Comparison of ENCODE assay signal across 8 cellular contexts in the genomic region with DNA sequence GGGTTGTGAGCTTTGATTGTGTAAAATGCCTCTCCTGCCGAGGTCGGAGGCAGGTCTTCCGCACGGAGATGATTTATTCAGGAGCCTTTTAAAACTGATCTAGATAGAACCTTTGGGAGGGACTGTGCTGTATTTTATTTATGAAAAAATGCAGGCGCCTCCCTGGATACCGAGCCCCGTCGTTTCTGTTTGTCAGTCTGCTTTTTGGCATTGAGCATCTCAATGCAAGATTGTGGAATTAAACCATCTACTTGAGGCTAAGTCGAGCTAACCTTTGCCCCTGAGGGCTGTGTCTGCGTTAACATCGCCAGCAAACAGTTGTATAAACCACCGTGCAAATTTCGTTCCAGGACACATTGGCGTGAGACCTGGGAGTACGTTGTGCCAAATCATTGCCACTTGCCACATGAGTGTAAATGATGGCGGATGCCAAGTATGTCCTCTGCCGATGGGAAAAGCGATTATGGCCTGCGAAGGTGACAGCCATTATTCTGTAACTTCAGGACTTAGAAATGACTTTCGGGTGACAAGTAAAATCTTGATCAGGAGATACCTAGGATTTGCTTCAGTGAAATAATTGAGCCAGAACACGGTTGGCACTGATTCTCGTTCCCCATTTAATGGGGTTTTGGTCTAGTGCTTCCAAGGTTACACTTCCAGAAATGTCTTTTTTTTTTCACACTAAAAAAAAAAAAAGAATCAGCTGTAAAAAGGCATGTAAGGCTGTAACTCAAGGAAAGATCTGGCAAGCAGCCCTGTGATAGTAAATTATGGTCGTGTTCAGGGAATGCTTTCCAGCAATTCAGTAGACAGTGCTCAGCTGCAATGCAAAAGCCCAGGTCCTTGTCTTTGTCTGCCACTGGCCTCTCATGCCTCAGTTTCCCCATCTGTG. TPM values are rescaled to one million over a fixed set of nuclear protein-coding genes. Genes with fewer than 3 reads are reported as not detected.
DNase-seq lines count a peak whose midpoint lies in the region; ATAC-seq, FAIRE-seq and TF ChIP-seq lines count a peak whose summit lies in the region.

No MANE protein-coding gene starts in this region.

- H3K9me3 ChIP-seq in HAP-1, result no peaks in the 10 kb centered on the region

- H3K36me3 ChIP-seq in HAP-1 (replicated peaks), result peaks cover 37% of the 10 kb centered on the region

- FAIRE-seq in frontal cortex (lab: Jason Lieb, UNC), result no peak

- POLR2A ChIA-PET in activated CD8-positive, alpha-beta T cell treated with anti-CD3 and anti-CD28 coated beads, Interleukin-2, amount 10 ng/mL, durations not matched to agents 7 days and 5 days (lab: Charles Lee), result no interaction called here

- no peaks in the 10 kb centered on the region for H3K9me3 Mint-ChIP-seq in activated CD8-positive, alpha-beta T cell treated with anti-CD3 and anti-CD28 coated beads, Interleukin-2, amount 10 ng/mL, durations not matched to agents 7 days and 5 days (ENCODE audit: insufficient read depth)
- no peaks in the 10 kb centered on the region for H3K9me3 Mint-ChIP-seq in stimulated activated naive B cell treated with anti-CD40 and anti-IgM and Interleukin-4, amounts not matched to agents 10 μg/mL and 1 μg/mL and 100 μg/mL, for 72 hours

- in situ Hi-C loops in HAP-1 (cut with MboI; ENCODE audit: low sequenced_read_pairs), result no loop called here

- peak overlapping the region; percentile 60 for H3K27ac Mint-ChIP-seq in activated CD8-positive, alpha-beta T cell treated with anti-CD3 and anti-CD28 coated beads, Interleukin-2, amount 10 ng/mL, durations not matched to agents 7 days and 5 days
- peak overlapping the region; percentile 77 for H3K27ac Mint-ChIP-seq in stimulated activated naive B cell treated with anti-CD40 and anti-IgM and Interleukin-4, amounts not matched to agents 10 μg/mL and 1 μg/mL and 100 μg/mL, for 72 hours

- no peak for ATAC-seq in activated CD8-positive, alpha-beta T cell treated with anti-CD3 and anti-CD28 coated beads, Interleukin-2, amount 10 ng/mL, durations not matched to agents 7 days and 5 days
- ATAC-seq in stimulated activated naive B cell treated with anti-CD40 and anti-IgM and Interleukin-4, amounts not matched to agents 10 μg/mL and 1 μg/mL and 100 μg/mL, for 72 hours (replicated peaks), result no peak
- ATAC-seq in GM18907 (IDR thresholded peaks at IDR 0.05; ENCODE audit: unreplicated experiment), result no peak
- ATAC-seq in HG02588 (IDR thresholded peaks at IDR 0.05; ENCODE audit: unreplicated experiment), result no peak

- H3K4me1 Mint-ChIP-seq in activated CD8-positive, alpha-beta T cell treated with anti-CD3 and anti-CD28 coated beads, Interleukin-2, amount 10 ng/mL, durations not matched to agents 7 days and 5 days (ENCODE audit: low read depth), result peaks cover 14% of the 10 kb centered on the region
- H3K4me1 Mint-ChIP-seq in stimulated activated naive B cell treated with anti-CD40 and anti-IgM and Interleukin-4, amounts not matched to agents 10 μg/mL and 1 μg/mL and 100 μg/mL, for 72 hours, result peaks cover 15 to 29% of the 10 kb centered on the region in 2 donors

- TF ChIP-seq CTCF in GM20000 (IDR thresholded peaks at IDR 0.05; ENCODE audit: extremely low read depth, missing control alignments), result no peak

- peaks cover 41% of the 10 kb centered on the region for H3K4me1 ChIP-seq in HAP-1

- DNase-seq in HAP-1 (ENCODE audit: low spot score in 2 of 2), result no peak
- DNase-seq in activated CD8-positive, alpha-beta T cell treated with anti-CD3 and anti-CD28 coated beads, Interleukin-2, amount 10 ng/mL, durations not matched to agents 7 days and 5 days, result no peak
- no peak for DNase-seq in stimulated activated naive B cell treated with anti-CD40 and anti-IgM and Interleukin-4, amounts not matched to agents 10 μg/mL and 1 μg/mL and 100 μg/mL, for 72 hours
- DNase-seq in frontal cortex (ENCODE audit: low spot score in 2 of 2), result no peak
- no peak for DNase-seq in GM20000 (ENCODE audit: low spot score)

- no peaks in the 10 kb centered on the region for H3K27me3 ChIP-seq in HAP-1 (ENCODE audit: low read depth)

- CTCF ChIA-PET in activated CD8-positive, alpha-beta T cell treated with anti-CD3 and anti-CD28 coated beads, Interleukin-2, amount 10 ng/mL, durations not matched to agents 7 days and 5 days (lab: Charles Lee), result interaction anchor here (1.1 to 1.4 kb wide), 3 partner anchors 40 to 112 kb away, joined by 3 to 6 read pairs (median 4); no protein-coding TSS in a partner anchor

- H3K4me3 ChIP-seq in HAP-1, result peak overlapping the region; percentile 72
- H3K4me3 ChIP-seq in iPS-11a (ENCODE audit: low read depth, low read length), result peak overlapping the region; percentile 67

- peaks cover 4% of the 10 kb centered on the region for H3K27me3 Mint-ChIP-seq in activated CD8-positive, alpha-beta T cell treated with anti-CD3 and anti-CD28 coated beads, Interleukin-2, amount 10 ng/mL, durations not matched to agents 7 days and 5 days (ENCODE audit: low read depth)
- no peaks in the 10 kb centered on the region for H3K27me3 Mint-ChIP-seq in stimulated activated naive B cell treated with anti-CD40 and anti-IgM and Interleukin-4, amounts not matched to agents 10 μg/mL and 1 μg/mL and 100 μg/mL, for 72 hours

- peak overlapping the region; percentile 82 for H3K4me3 Mint-ChIP-seq in activated CD8-positive, alpha-beta T cell treated with anti-CD3 and anti-CD28 coated beads, Interleukin-2, amount 10 ng/mL, durations not matched to agents 7 days and 5 days
- H3K4me3 Mint-ChIP-seq in stimulated activated naive B cell treated with anti-CD40 and anti-IgM and Interleukin-4, amounts not matched to agents 10 μg/mL and 1 μg/mL and 100 μg/mL, for 72 hours, result peak overlapping the region; percentile 89 to 99

- peaks cover 29% of the 10 kb centered on the region for H3K36me3 Mint-ChIP-seq in activated CD8-positive, alpha-beta T cell treated with anti-CD3 and anti-CD28 coated beads, Interleukin-2, amount 10 ng/mL, durations not matched to agents 7 days and 5 days (ENCODE audit: low read depth)
- peaks cover 26 to 43% of the 10 kb centered on the region in 2 donors for H3K36me3 Mint-ChIP-seq in stimulated activated naive B cell treated with anti-CD40 and anti-IgM and Interleukin-4, amounts not matched to agents 10 μg/mL and 1 μg/mL and 100 μg/mL, for 72 hours

RNA-seq across cellular contexts. Expression of gene NDUFS7, which starts 27.5 kb away (rescaled TPM):
- total RNA-seq in activated CD8-positive, alpha-beta T cell treated with anti-CD3 and anti-CD28 coated beads, Interleukin-2, amount 10 ng/mL, durations not matched to agents 7 days and 5 days, result 100 to 1,000 TPM; 122 to 127 TPM
- 27.7 TPM for total RNA-seq in frontal cortex

RNA-seq across cellular contexts. Expression of gene GAMT, which starts 45.1 kb away (rescaled TPM):
- 10 to 100 TPM; 26.2 to 26.8 TPM for total RNA-seq in activated CD8-positive, alpha-beta T cell treated with anti-CD3 and anti-CD28 coated beads, Interleukin-2, amount 10 ng/mL, durations not matched to agents 7 days and 5 days
- 15.5 TPM for total RNA-seq in frontal cortex

RNA-seq across cellular contexts. Expression of gene DAZAP1, which starts 51.2 kb away (rescaled TPM):
- 100 to 1,000 TPM; 264 to 270 TPM for total RNA-seq in activated CD8-positive, alpha-beta T cell treated with anti-CD3 and anti-CD28 coated beads, Interleukin-2, amount 10 ng/mL, durations not matched to agents 7 days and 5 days
- total RNA-seq in frontal cortex, result 43.6 TPM
